ENCODE assay signal across 23 cellular contexts in the genomic region with DNA sequence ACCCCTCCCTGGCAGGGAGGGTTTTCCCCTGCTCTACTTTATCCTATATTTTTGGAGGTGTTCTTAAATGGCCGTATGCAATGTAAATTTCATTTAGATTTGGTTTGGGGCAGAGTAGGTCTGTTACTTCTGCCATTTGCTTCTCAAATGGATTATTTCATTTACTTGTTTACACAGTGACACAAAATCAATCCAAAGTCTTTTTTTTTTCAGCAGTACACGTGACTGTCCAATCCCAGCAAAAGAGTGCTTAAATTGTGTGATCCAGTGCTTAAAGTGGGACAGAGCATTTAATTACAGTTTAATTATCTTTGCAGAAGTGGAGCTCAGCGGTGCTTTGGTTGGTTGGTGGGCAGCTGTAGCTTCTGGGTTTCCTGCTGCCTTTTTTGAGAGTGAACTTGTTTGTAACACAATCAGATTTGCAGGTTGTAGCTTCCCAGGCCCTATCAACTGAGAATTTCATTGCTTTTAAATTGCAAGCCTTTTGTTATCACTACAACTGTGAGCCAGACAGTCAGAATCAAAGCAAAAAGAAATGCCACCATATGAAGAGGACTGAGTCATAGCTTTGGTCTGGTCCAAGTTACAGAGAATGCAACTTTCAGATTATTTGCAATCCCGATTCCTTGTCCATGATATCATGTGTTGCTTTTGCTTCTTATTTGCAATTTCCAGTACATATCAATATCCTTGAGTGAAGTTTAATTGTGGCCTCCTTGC.
"Had no signal": no experiment of that assay in that cellular context is flagged by ENCODE, and none has a peak within 500 bp of the region (broad histone marks: within the 10 kb centered on the region; RNA-seq: fewer than 3 reads in every experiment).

No MANE protein-coding gene starts in this region.

- H3K9me3 ChIP-seq: esophagus squamous epithelium, heart right ventricle, lower lobe of right lung, mucosa of descending colon, ovary, psoas muscle, right atrium auricular region, tibial nerve had no signal

- H3K27me3 ChIP-seq: esophagus squamous epithelium, ovary, right atrium auricular region, tibial nerve had no signal

- H3K4me3 ChIP-seq: esophagus squamous epithelium, heart right ventricle, lower lobe of right lung, mucosa of descending colon, ovary, psoas muscle, right atrium auricular region, tibial nerve had no signal

- DNase-seq: activated CD4-positive, alpha-beta T cell treated with anti-CD3 and anti-CD28 coated beads for 4 hours; activated CD4-positive, alpha-beta T cell treated with anti-CD3 and anti-CD28 coated beads, Interleukin-2, amount 50 U/mL, for 4 hours; activated naive CD4-positive, alpha-beta T cell; activated T-cell treated with anti-CD3 and anti-CD28 coated beads for 4 hours; activated T-cell treated with anti-CD3 and anti-CD28 coated beads, Interleukin-2, amount 50 U/mL, for 72 hours; effector CD8-positive, alpha-beta T cell; esophagus squamous epithelium; foreskin melanocyte; heart right ventricle; lower lobe of right lung; mucosa of descending colon; ovary; psoas muscle; stimulated activated CD4-positive, alpha-beta T cell treated with anti-CD3 and anti-CD28 coated beads, Interleukin-15, amount 100 ng/mL, for 24 hours; stimulated activated naive CD4-positive, alpha-beta T cell had no signal

- H3K4me1 ChIP-seq: esophagus squamous epithelium, heart right ventricle, lower lobe of right lung, psoas muscle, right atrium auricular region, tibial nerve had no signal

- FAIRE-seq: colon, endometrium had no signal

- H3K36me3 ChIP-seq: esophagus squamous epithelium, heart right ventricle, lower lobe of right lung, ovary, right atrium auricular region, tibial nerve had no signal

- ATAC-seq: activated naive CD4-positive, alpha-beta T cell treated with anti-CD3 and anti-CD28 coated beads, Interleukin-2, amount 50 U/mL, for 72 hours; activated T-cell treated with anti-CD3 and anti-CD28 coated beads, Interleukin-2, amount 50 U/mL, for 72 hours; heart right ventricle; left lobe of liver; lower lobe of right lung; mucosa of descending colon; natural killer cell treated with Interleukin-12 subunit alpha and Interleukin-12 subunit beta and Interleukin-15 and Interleukin-18, amount 100 ng/mL, for 72 hours; psoas muscle had no signal

- H3K27ac ChIP-seq: epithelial cell of prostate, esophagus squamous epithelium, heart right ventricle, lower lobe of right lung, ovary, psoas muscle, right atrium auricular region, tibial nerve had no signal
